ENCODE assay signal across 1 cellular context in the genomic region with DNA sequence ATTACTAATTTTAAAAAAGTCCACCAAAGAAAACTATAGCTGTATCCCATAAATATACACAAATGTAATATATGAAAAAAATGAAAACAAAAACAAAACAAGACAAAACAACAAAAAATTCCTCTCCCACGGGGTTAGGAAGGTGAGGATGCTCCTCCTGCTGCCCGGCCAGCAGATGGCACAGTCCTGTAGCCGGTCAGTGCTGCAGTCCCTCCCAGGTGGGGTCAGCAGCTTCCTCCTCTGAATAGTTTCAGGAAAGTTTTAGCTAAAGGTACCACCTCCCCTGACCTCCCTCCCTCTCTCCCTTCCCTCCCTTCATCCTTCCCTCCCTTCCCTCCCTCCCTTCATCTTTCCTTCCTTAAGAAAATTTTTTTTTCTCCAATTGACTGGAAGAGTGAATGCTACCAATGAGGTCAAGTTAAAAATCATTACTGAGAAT.
TF ChIP-seq lines count a peak whose summit lies in the region.

No MANE protein-coding gene starts in this region.

TF ChIP-seq in WTC11, 78 proteins besides CTCF, POLR2A, EP300 and RAD21 (continued from another document):
- TF ChIP-seq, protein P1, sequence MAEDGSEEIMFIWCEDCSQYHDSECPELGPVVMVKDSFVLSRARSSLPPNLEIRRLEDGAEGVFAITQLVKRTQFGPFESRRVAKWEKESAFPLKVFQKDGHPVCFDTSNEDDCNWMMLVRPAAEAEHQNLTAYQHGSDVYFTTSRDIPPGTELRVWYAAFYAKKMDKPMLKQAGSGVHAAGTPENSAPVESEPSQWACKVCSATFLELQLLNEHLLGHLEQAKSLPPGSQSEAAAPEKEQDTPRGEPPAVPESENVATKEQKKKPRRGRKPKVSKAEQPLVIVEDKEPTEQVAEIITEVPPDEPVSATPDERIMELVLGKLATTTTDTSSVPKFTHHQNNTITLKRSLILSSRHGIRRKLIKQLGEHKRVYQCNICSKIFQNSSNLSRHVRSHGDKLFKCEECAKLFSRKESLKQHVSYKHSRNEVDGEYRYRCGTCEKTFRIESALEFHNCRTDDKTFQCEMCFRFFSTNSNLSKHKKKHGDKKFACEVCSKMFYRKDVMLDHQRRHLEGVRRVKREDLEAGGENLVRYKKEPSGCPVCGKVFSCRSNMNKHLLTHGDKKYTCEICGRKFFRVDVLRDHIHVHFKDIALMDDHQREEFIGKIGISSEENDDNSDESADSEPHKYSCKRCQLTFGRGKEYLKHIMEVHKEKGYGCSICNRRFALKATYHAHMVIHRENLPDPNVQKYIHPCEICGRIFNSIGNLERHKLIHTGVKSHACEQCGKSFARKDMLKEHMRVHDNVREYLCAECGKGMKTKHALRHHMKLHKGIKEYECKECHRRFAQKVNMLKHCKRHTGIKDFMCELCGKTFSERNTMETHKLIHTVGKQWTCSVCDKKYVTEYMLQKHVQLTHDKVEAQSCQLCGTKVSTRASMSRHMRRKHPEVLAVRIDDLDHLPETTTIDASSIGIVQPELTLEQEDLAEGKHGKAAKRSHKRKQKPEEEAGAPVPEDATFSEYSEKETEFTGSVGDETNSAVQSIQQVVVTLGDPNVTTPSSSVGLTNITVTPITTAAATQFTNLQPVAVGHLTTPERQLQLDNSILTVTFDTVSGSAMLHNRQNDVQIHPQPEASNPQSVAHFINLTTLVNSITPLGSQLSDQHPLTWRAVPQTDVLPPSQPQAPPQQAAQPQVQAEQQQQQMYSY (CRISPR knock-in tag; IDR thresholded peaks at IDR 0.05), result no peak
- TF ChIP-seq KAT7 (CRISPR knock-in tag; IDR thresholded peaks at IDR 0.05; ENCODE audit: borderline replicate concordance), result no peak
TF ChIP-seq in WTC11: peak in this region for 0.
